ENCODE assay signal across 11 cellular contexts in genomic region chr1:100076744-100077143, GRCh38. TPM values are rescaled to one million over a fixed set of nuclear protein-coding genes. Genes with fewer than 3 reads are reported as not detected.
DNase-seq lines count a peak whose midpoint lies in the region; ATAC-seq and TF ChIP-seq lines count a peak whose summit lies in the region.
"Had no signal": no experiment of that assay in that cellular context is flagged by ENCODE, and none has a peak within 500 bp of the region (broad histone marks: within the 10 kb centered on the region; RNA-seq: fewer than 3 reads in every experiment).

No MANE protein-coding gene starts in this region.

- H3K9ac ChIP-seq in endodermal cell (ENCODE audit: extremely low read depth, low read length, poor library complexity, severe bottlenecking) (no peak overlapping the region), PC-3 (ENCODE audit: low read length) (no peak overlapping the region)
- H3K9ac ChIP-seq: SK-N-SH had no signal

- no peak overlapping the region for H2AFZ ChIP-seq in PC-3 (ENCODE audit: low read length)
- H2AFZ ChIP-seq: GM23338 had no signal

- no peak overlapping the region for H3K4me3 Mint-ChIP-seq in endodermal cell
- H3K4me3 Mint-ChIP-seq: GM23338 had no signal

- BruUV-seq in PC-3 (replicated peaks; lab: Mats Ljungman, UMichigan) = no TSS peak

- H3K36me3 ChIP-seq in endodermal cell (ENCODE audit: control insufficient read depth, insufficient read depth, low read length) (peaks cover 94% of the 10 kb centered on the region), testis (ENCODE audit: low read depth, missing control alignments) (no peaks in the 10 kb centered on the region), PC-3 (ENCODE audit: low read depth, low read length) (peaks cover 45% of the 10 kb centered on the region)

- H3K79me2 ChIP-seq in PC-3 (ENCODE audit: low read length) = no peaks in the 10 kb centered on the region

- no peaks in the 10 kb centered on the region for H3K9me2 ChIP-seq in PC-3 (replicated peaks; ENCODE audit: low read length)
- H3K9me2 ChIP-seq: SK-N-SH had no signal

- peak overlapping the region; percentile 39 for H3K27ac Mint-ChIP-seq in endodermal cell
- H3K27ac Mint-ChIP-seq: GM23338 had no signal

- peaks cover under 1% of the 10 kb centered on the region for H3K4me1 Mint-ChIP-seq in endodermal cell

- intact Hi-C loops in testis (cut with DNase I; ENCODE audit: low total_unique reads) = no loop called here
- intact Hi-C loops in PC-3 (cut with micrococcal nuclease) = no loop called here

- POLR2A ChIA-PET in PC-3 (lab: Charles Lee; ENCODE audit: unreplicated experiment) = no interaction called here

- H3K27me3 Mint-ChIP-seq in endodermal cell (ENCODE audit: insufficient read depth) = no peaks in the 10 kb centered on the region

- H3K27ac ChIP-seq in endodermal cell (ENCODE audit: low read depth, low read length) (no peak overlapping the region), testis (peak overlapping the region in 1 of 2 donors; percentile 4), PC-3 (ENCODE audit: low read length) (no peak overlapping the region)

- no peak for TF ChIP-seq CTCF in endodermal cell (conservative IDR thresholded peaks at IDR 0.05)
- no peak for TF ChIP-seq CTCF in testis (IDR thresholded peaks at IDR 0.05)
- no peak for TF ChIP-seq CTCF in PC-3 (conservative IDR thresholded peaks at IDR 0.05; ENCODE audit: low read depth, low read length)

- CTCF ChIA-PET in PC-3 (lab: Charles Lee) = no interaction called here

- H3K4me1 ChIP-seq in endodermal cell (ENCODE audit: control insufficient read depth, insufficient read depth, low read length) = no peaks in the 10 kb centered on the region
- H3K4me1 ChIP-seq in testis = no peaks in the 10 kb centered on the region
- no peaks in the 10 kb centered on the region for H3K4me1 ChIP-seq in PC-3 (ENCODE audit: insufficient read depth, low read length)

- no peaks in the 10 kb centered on the region for H3K27me3 ChIP-seq in endodermal cell (ENCODE audit: control insufficient read depth, insufficient read depth, low read length, poor library complexity, severe bottlenecking)
- H3K27me3 ChIP-seq in testis = no peaks in the 10 kb centered on the region
- H3K27me3 ChIP-seq in PC-3 (ENCODE audit: low read length) = no peaks in the 10 kb centered on the region

- H3K9me3 ChIP-seq in endodermal cell (ENCODE audit: control insufficient read depth, low read length) (no peaks in the 10 kb centered on the region), testis (no peaks in the 10 kb centered on the region), PC-3 (ENCODE audit: low read length) (no peaks in the 10 kb centered on the region)
- H3K9me3 ChIP-seq: SK-N-SH had no signal

- peaks cover 71% of the 10 kb centered on the region for H3K36me3 Mint-ChIP-seq in endodermal cell (ENCODE audit: low read depth)

- no peaks in the 10 kb centered on the region for H4K20me1 ChIP-seq in PC-3 (ENCODE audit: low read length)

- TF ChIP-seq POLR2A in testis (IDR thresholded peaks at IDR 0.05) = no peak

- DNase-seq in endodermal cell = no peak
- DNase-seq in stimulated activated CD4-positive, alpha-beta T cell treated with anti-CD3 and anti-CD28 coated beads, Interleukin-2, amount 100 ng/mL, for 48 hours = no peak
- DNase-seq in activated gamma-delta T cell treated with Interleukin-2 at 50 U/mL for 16 hours = no peak
- DNase-seq in testis = no peak
- DNase-seq in PC-3 = no peak
- DNase-seq: NCI-H69, SK-N-SH had no signal

- H3K4me3 ChIP-seq in endodermal cell (ENCODE audit: low read length) (no peak overlapping the region), testis (no peak overlapping the region), PC-3 (ENCODE audit: low read length) (no peak overlapping the region)
- H3K4me3 ChIP-seq: GM23338 had no signal

- H3K9me3 Mint-ChIP-seq in endodermal cell = no peaks in the 10 kb centered on the region
- H3K9me3 Mint-ChIP-seq: GM23338 had no signal

- H3K4me2 ChIP-seq in PC-3 (ENCODE audit: low read length) = no peak overlapping the region
- H3K4me2 ChIP-seq: SK-N-SH had no signal

- ATAC-seq in GM18520 (IDR thresholded peaks at IDR 0.05; ENCODE audit: unreplicated experiment) (peak; percentile 77), GM21423 (IDR thresholded peaks at IDR 0.05; ENCODE audit: unreplicated experiment) (peak; percentile 73), HG03066 (IDR thresholded peaks at IDR 0.05; ENCODE audit: low read depth, unreplicated experiment) (peak; percentile 63), PC-3 (no peak)
- ATAC-seq: GM23338 had no signal

- no peaks in the 10 kb centered on the region for H3F3A ChIP-seq in PC-3 (ENCODE audit: low read length, unreplicated experiment)

RNA-seq across cellular contexts. Expression of gene SASS6, which starts 56.0 kb away (rescaled TPM):
- 10 to 100 TPM in 1 of 2 donors, 1 to 10 TPM in 1; 8.8 to 15.3 TPM for total RNA-seq in endodermal cell
- 10.5 TPM for polyA plus RNA-seq in endodermal cell (2013, experiment 1 of 2)
- polyA plus RNA-seq in endodermal cell (2013, experiment 2 of 2) = 11.3 TPM
- 10 to 100 TPM in 1 of 2 donors, 1 to 10 TPM in 1; 9.5 to 13.4 TPM for total RNA-seq in testis
- polyA plus RNA-seq in testis (ENCODE audit: insufficient read depth, low read depth, low replicate concordance) = 5.4 TPM
- 9.0 and 9.2 TPM in 2 replicates for total RNA-seq in PC-3 (2014; rRNA removed)

RNA-seq across cellular contexts. Expression of gene TRMT13, which starts 56.2 kb away (rescaled TPM):
- total RNA-seq in endodermal cell = 10 to 100 TPM; 11.4 to 18.9 TPM
- 16.3 TPM for polyA plus RNA-seq in endodermal cell (2013, experiment 1 of 2)
- 15.6 TPM for polyA plus RNA-seq in endodermal cell (2013, experiment 2 of 2)
- total RNA-seq in testis = 10 to 100 TPM; 14.7 to 19.8 TPM
- 12.1 TPM for polyA plus RNA-seq in testis (ENCODE audit: insufficient read depth, low read depth, low replicate concordance)
- total RNA-seq in PC-3 (2014; rRNA removed) = 6.7 and 9.4 TPM in 2 replicates
